Comparison of ENCODE assay signal across 3 cellular contexts in the genomic region with DNA sequence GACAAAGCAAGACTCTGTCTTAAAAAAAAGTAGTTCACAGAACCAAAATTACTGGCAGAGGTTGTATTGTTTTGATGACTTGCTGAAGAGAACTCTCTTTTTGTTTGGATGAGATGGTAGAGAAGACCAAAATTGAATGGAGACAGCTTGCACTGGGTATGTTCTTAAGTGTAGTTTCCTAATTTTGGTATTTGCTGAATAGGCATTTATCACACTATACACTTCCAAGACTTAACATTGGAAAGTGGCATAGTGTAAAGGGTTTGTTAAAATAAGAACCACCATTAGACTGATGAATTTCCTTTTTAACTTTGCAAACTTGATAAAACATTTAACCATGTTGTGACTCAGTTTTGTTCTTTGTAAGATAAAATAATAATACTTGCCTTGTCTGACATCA.
TF ChIP-seq lines count a peak whose summit lies in the region.

No MANE protein-coding gene starts in this region.

TF ChIP-seq in HepG2, 621 proteins besides CTCF, POLR2A, EP300 and RAD21:
- TF ChIP-seq MAFF (IDR thresholded peaks at IDR 0.05; ENCODE audit: low read depth, low read length) (peak; percentile 93), MAFK (conservative IDR thresholded peaks at IDR 0.05 in 1 of 2, IDR thresholded peaks at IDR 0.05 in 1 of 2; ENCODE audit: low read length in 2 of 2) (peak; percentile 92 to 95), KIAA2018 (CRISPR knock-in tag; IDR thresholded peaks at IDR 0.05; ENCODE audit: borderline replicate concordance) (no peak)

TF ChIP-seq in K562, 482 proteins besides CTCF, POLR2A, EP300 and RAD21:
- TF ChIP-seq TCF3 (CRISPR knock-in tag; IDR thresholded peaks at IDR 0.05) (no peak), SRSF3 (IDR thresholded peaks at IDR 0.05; ENCODE audit: insufficient read depth, low read length) (no peak), MEF2A (IDR thresholded peaks at IDR 0.05; ENCODE audit: control insufficient read depth, low read depth, low read length) (no peak), MTA2 (IDR thresholded peaks at IDR 0.05; ENCODE audit: low read depth) (no peak), MAZ (CRISPR knock-in tag; conservative IDR thresholded peaks at IDR 0.05 in 1 of 2, IDR thresholded peaks at IDR 0.05 in 1 of 2) (no peak), ZNF316 (IDR thresholded peaks at IDR 0.05) (peak; percentile 87), ESRRA (IDR thresholded peaks at IDR 0.05; ENCODE audit: borderline replicate concordance, low read depth) (no peak), MAFK (IDR thresholded peaks at IDR 0.05; ENCODE audit: low read length) (peak; percentile 76), SRSF1 (IDR thresholded peaks at IDR 0.05; ENCODE audit: low read depth, low read length) (no peak), MAFF (IDR thresholded peaks at IDR 0.05; ENCODE audit: low read length) (peak; percentile 84), CEBPB (tag; IDR thresholded peaks at IDR 0.05) (no peak), TAF7 (tag; IDR thresholded peaks at IDR 0.05) (no peak), POLR2AphosphoS2 (IDR thresholded peaks at IDR 0.05; ENCODE audit: low read length) (no peak), MAFG (tag; conservative IDR thresholded peaks at IDR 0.05) (peak; percentile 69), C11orf30 (IDR thresholded peaks at IDR 0.05; ENCODE audit: low read depth) (peak; percentile 75; the same call in 1 of the 2 replicates)

TF ChIP-seq in endothelial cell of umbilical vein, 7 proteins besides CTCF, POLR2A, EP300 and RAD21:
- no peak for TF ChIP-seq FOS (IDR thresholded peaks at IDR 0.05; ENCODE audit: borderline replicate concordance, insufficient read depth, low read length)
- TF ChIP-seq GATA2 (IDR thresholded peaks at IDR 0.05; ENCODE audit: insufficient read depth, insufficient read length, low read depth, low read length), result no peak
- TF ChIP-seq POLR2AphosphoS5 (IDR thresholded peaks at IDR 0.05; ENCODE audit: insufficient read depth, low read depth, low read length), result no peak
- TF ChIP-seq MAX (IDR thresholded peaks at IDR 0.05; ENCODE audit: insufficient read depth, insufficient read length), result no peak
- no peak for TF ChIP-seq EZH2 (IDR thresholded peaks at IDR 0.05; ENCODE audit: borderline replicate concordance, low read depth, low read length, severe bottlenecking)
- TF ChIP-seq JUN (IDR thresholded peaks at IDR 0.05; ENCODE audit: borderline replicate concordance, insufficient read depth, insufficient read length, low read depth), result no peak
- TF ChIP-seq MYC (IDR thresholded peaks at IDR 0.05; ENCODE audit: low read depth, low read length), result no peak
